21 cellular contexts compared by ENCODE assay signal in the genomic region with DNA sequence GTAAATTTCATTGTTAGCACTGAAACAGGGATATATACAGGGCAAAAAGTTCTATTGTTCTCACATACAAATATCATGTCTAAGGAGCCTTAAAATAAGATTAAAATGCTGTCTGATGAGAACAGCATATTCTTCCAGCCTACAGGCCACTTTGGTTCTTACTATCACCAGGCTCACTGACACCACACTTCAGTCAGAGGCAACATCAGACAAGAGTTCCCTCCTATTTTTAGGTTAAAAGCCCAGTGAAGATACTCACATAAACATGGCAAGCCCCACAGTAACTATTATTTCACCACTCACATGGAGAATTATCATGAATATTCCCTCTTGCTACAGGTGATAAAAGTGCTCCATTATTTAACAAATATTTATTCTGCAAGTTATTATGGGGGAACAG.
A peak's percentile ranks its signal among the peaks of the same experiment; 100 is the strongest.
DNase-seq lines count a peak whose midpoint lies in the region; ATAC-seq and TF ChIP-seq lines count a peak whose summit lies in the region.
"Had no signal": no experiment of that assay in that cellular context is flagged by ENCODE, and none has a peak within 500 bp of the region (broad histone marks: within the 10 kb centered on the region; RNA-seq: fewer than 3 reads in every experiment).

No MANE protein-coding gene starts in this region.

- CTCF ChIA-PET in SK-N-SH (lab: Yijun Ruan, JAX), result no interaction called here

- no peak for TF ChIP-seq EP300 in SK-N-SH (IDR thresholded peaks at IDR 0.05; ENCODE audit: borderline replicate concordance in 1 of 2, low read depth in 1 of 2, low read length in 1 of 2)

- no peaks in the 10 kb centered on the region for H3K27me3 Mint-ChIP-seq in activated naive CD8-positive, alpha-beta T cell treated with anti-CD3 and anti-CD28 coated beads, Interleukin-2, amount 50 U/mL, for 24 hours
- H3K27me3 Mint-ChIP-seq in activated naive CD8-positive, alpha-beta T cell treated with anti-CD3 and anti-CD28 coated beads for 36 hours, result no peaks in the 10 kb centered on the region

- H3K27me3 ChIP-seq in GM23248 (replicated peaks; ENCODE audit: insufficient read depth), result no peaks in the 10 kb centered on the region
- no peaks in the 10 kb centered on the region for H3K27me3 ChIP-seq in SK-N-SH (ENCODE audit: insufficient read depth)
- H3K27me3 ChIP-seq in osteoblast (ENCODE audit: insufficient read depth, low read length), result no peaks in the 10 kb centered on the region
- H3K27me3 ChIP-seq: BLaER1 had no signal

- H3K4me3 Mint-ChIP-seq in activated naive CD8-positive, alpha-beta T cell treated with anti-CD3 and anti-CD28 coated beads, Interleukin-2, amount 50 U/mL, for 24 hours, result no peak overlapping the region
- H3K4me3 Mint-ChIP-seq in activated naive CD8-positive, alpha-beta T cell treated with anti-CD3 and anti-CD28 coated beads for 36 hours, result no peak overlapping the region
- H3K4me3 Mint-ChIP-seq: CD8-positive, alpha-beta T cell had no signal

- H3K36me3 ChIP-seq in GM23248 (ENCODE audit: low read depth) (no peaks in the 10 kb centered on the region), SK-N-SH (replicated peaks in 1 of 2; ENCODE audit: control insufficient read depth in 1 of 2, insufficient read depth in 2 of 2, low read length in 1 of 2) (no peaks in the 10 kb centered on the region), osteoblast (ENCODE audit: insufficient read depth, low read length) (no peaks in the 10 kb centered on the region)

- ATAC-seq in activated naive CD8-positive, alpha-beta T cell treated with anti-CD3 and anti-CD28 coated beads, Interleukin-2, amount 50 U/mL, for 24 hours, result no peak
- no peak for ATAC-seq in HG03432 (IDR thresholded peaks at IDR 0.05; ENCODE audit: unreplicated experiment)
- ATAC-seq: CD8-positive, alpha-beta T cell; GM12878 had no signal

- H2AFZ ChIP-seq in GM23248 (no peak overlapping the region), SK-N-SH (ENCODE audit: low read depth) (no peak overlapping the region), osteoblast (ENCODE audit: low read length) (no peak overlapping the region)

- no peaks in the 10 kb centered on the region for H3K9me3 Mint-ChIP-seq in activated naive CD8-positive, alpha-beta T cell treated with anti-CD3 and anti-CD28 coated beads, Interleukin-2, amount 50 U/mL, for 24 hours
- peaks cover 1% of the 10 kb centered on the region for H3K9me3 Mint-ChIP-seq in activated naive CD8-positive, alpha-beta T cell treated with anti-CD3 and anti-CD28 coated beads for 36 hours
- H3K9me3 Mint-ChIP-seq: CD8-positive, alpha-beta T cell had no signal

- POLR2A ChIA-PET in SK-N-SH (lab: Yijun Ruan, JAX), result no interaction called here

- H3K9me3 ChIP-seq in GM23248 (ENCODE audit: low read depth) (no peaks in the 10 kb centered on the region), SK-N-SH (no peaks in the 10 kb centered on the region), osteoblast (ENCODE audit: low read depth, low read length) (no peaks in the 10 kb centered on the region)

- H3K4me1 ChIP-seq in GM23248 (ENCODE audit: insufficient read depth) (peaks cover 34% of the 10 kb centered on the region), SK-N-SH (ENCODE audit: control insufficient read depth in 1 of 2, insufficient read depth in 2 of 2, low read depth in 1 of 2, low read length in 1 of 2) (peaks cover 0 to 13% of the 10 kb centered on the region in 2 experiments; a peak in 2 of 4 replicates), osteoblast (ENCODE audit: insufficient read depth, low read length) (peaks cover 21% of the 10 kb centered on the region)

- H3K79me2 ChIP-seq in GM23248 (ENCODE audit: insufficient read depth) (no peaks in the 10 kb centered on the region), SK-N-SH (ENCODE audit: insufficient read depth) (no peaks in the 10 kb centered on the region), osteoblast (ENCODE audit: insufficient read depth, low read length) (no peaks in the 10 kb centered on the region)

- H3K4me3 ChIP-seq in GM23248 (no peak overlapping the region), SK-N-SH (ENCODE audit: low read depth in 2 of 2, low read length in 1 of 2) (no peak overlapping the region), osteoblast (ENCODE audit: insufficient read depth, low read length) (no peak overlapping the region)
- H3K4me3 ChIP-seq: BLaER1, GM12878 had no signal

- H3K4me1 Mint-ChIP-seq in activated naive CD8-positive, alpha-beta T cell treated with anti-CD3 and anti-CD28 coated beads, Interleukin-2, amount 50 U/mL, for 24 hours, result peaks cover 25% of the 10 kb centered on the region
- H3K4me1 Mint-ChIP-seq in activated naive CD8-positive, alpha-beta T cell treated with anti-CD3 and anti-CD28 coated beads for 36 hours, result peaks cover 11% of the 10 kb centered on the region

- peak overlapping the region; percentile 74 for H3K27ac Mint-ChIP-seq in activated naive CD8-positive, alpha-beta T cell treated with anti-CD3 and anti-CD28 coated beads, Interleukin-2, amount 50 U/mL, for 24 hours
- no peak overlapping the region for H3K27ac Mint-ChIP-seq in activated naive CD8-positive, alpha-beta T cell treated with anti-CD3 and anti-CD28 coated beads for 36 hours
- H3K27ac Mint-ChIP-seq: CD8-positive, alpha-beta T cell had no signal

- peak overlapping the region; percentile 34 for H3K27ac ChIP-seq in GM23248
- H3K27ac ChIP-seq in SK-N-SH (ENCODE audit: low read depth in 2 of 2, low read length in 1 of 2), result peak overlapping the region; percentile 28 to 58; a peak in 3 of 4 replicates
- H3K27ac ChIP-seq in osteoblast (ENCODE audit: low read depth, low read length), result peak overlapping the region; percentile 2
- H3K27ac ChIP-seq: HL-60, RWPE1 had no signal

- no peak for DNase-seq in activated naive CD8-positive, alpha-beta T cell treated with anti-CD3 and anti-CD28 coated beads, Interleukin-2, amount 50 U/mL, for 24 hours
- DNase-seq in activated naive CD8-positive, alpha-beta T cell treated with anti-CD3 and anti-CD28 coated beads for 36 hours, result no peak
- DNase-seq in GM23248, result peak; percentile 2
- DNase-seq in SK-N-SH, result no peak
- no peak for DNase-seq in osteoblast (ENCODE audit: insufficient read length, low spot score, missing footprints)
- no peak for DNase-seq in UCSD-AML1 (lab: John Stamatoyannopoulos, UW; ENCODE audit: unreplicated experiment)
- no peak for DNase-seq in T-helper 2 cell
- DNase-seq: 8988T; CD8-positive, alpha-beta T cell; DND-41; GDM1; NCI-H1436; NCI-H2029; NCI-H2171; NCI-H446 treated with DMSO at 0.1 percent for 48 hours; OCI-M1 had no signal

- no peak for TF ChIP-seq CTCF in SK-N-SH (IDR thresholded peaks at IDR 0.05)
- no peak for TF ChIP-seq CTCF in osteoblast (IDR thresholded peaks at IDR 0.05; ENCODE audit: extremely low read depth, low read depth, low read length)

- TF ChIP-seq RAD21 in SK-N-SH (IDR thresholded peaks at IDR 0.05; ENCODE audit: low read length), result no peak

- H3K4me2 ChIP-seq in GM23248 (ENCODE audit: unreplicated experiment) (no peak overlapping the region), SK-N-SH (no peak overlapping the region), osteoblast (ENCODE audit: insufficient read depth, low read length) (no peak overlapping the region)

- H3F3A ChIP-seq in GM23248 (ENCODE audit: insufficient read depth), result peaks cover 23% of the 10 kb centered on the region
- H3F3A ChIP-seq in SK-N-SH (replicated peaks; ENCODE audit: insufficient read depth), result no peaks in the 10 kb centered on the region

- H3K9me2 ChIP-seq in GM23248 (ENCODE audit: insufficient read depth) (no peaks in the 10 kb centered on the region), SK-N-SH (no peaks in the 10 kb centered on the region)

- no peak overlapping the region for H3K9ac ChIP-seq in GM23248
- no peak overlapping the region for H3K9ac ChIP-seq in SK-N-SH
- H3K9ac ChIP-seq: BLaER1 had no signal

- H4K20me1 ChIP-seq in GM23248 (ENCODE audit: insufficient read depth), result no peaks in the 10 kb centered on the region
- no peaks in the 10 kb centered on the region for H4K20me1 ChIP-seq in SK-N-SH (ENCODE audit: insufficient read depth)
- H4K20me1 ChIP-seq in osteoblast (ENCODE audit: insufficient read depth, low read length), result no peaks in the 10 kb centered on the region
- H4K20me1 ChIP-seq: BLaER1 had no signal

- H3K36me3 Mint-ChIP-seq in activated naive CD8-positive, alpha-beta T cell treated with anti-CD3 and anti-CD28 coated beads, Interleukin-2, amount 50 U/mL, for 24 hours (ENCODE audit: low read depth), result peaks cover 14% of the 10 kb centered on the region
- H3K36me3 Mint-ChIP-seq in activated naive CD8-positive, alpha-beta T cell treated with anti-CD3 and anti-CD28 coated beads for 36 hours, result peaks cover 39% of the 10 kb centered on the region

- in situ Hi-C loops in GM23248 (cut with MboI), result no loop called here

TF ChIP-seq in SK-N-SH, 30 proteins besides CTCF, POLR2A, EP300 and RAD21 (continues in another document):
- TF ChIP-seq EZH2phosphoT487 (IDR thresholded peaks at IDR 0.05; ENCODE audit: borderline replicate concordance, low read depth) (no peak), TCF12 (IDR thresholded peaks at IDR 0.05) (no peak), NFIC (IDR thresholded peaks at IDR 0.05; ENCODE audit: borderline replicate concordance) (no peak), CHD2 (IDR thresholded peaks at IDR 0.05; ENCODE audit: low read length, partially characterized antibody) (no peak), NRF1 (IDR thresholded peaks at IDR 0.05; ENCODE audit: low read depth, low read length) (no peak), RXRA (IDR thresholded peaks at IDR 0.05; ENCODE audit: borderline replicate concordance, low read depth) (no peak), FOSL2 (IDR thresholded peaks at IDR 0.05; ENCODE audit: borderline replicate concordance, low read depth) (no peak), JUND (IDR thresholded peaks at IDR 0.05) (no peak), MEF2A (IDR thresholded peaks at IDR 0.05; ENCODE audit: borderline replicate concordance, low read depth) (no peak), RCOR1 (IDR thresholded peaks at IDR 0.05; ENCODE audit: low read length) (no peak), GABPA (IDR thresholded peaks at IDR 0.05; ENCODE audit: low read depth) (no peak), TEAD4 (IDR thresholded peaks at IDR 0.05; ENCODE audit: borderline replicate concordance, insufficient read depth) (no peak), FOXJ3 (CRISPR knock-in tag; IDR thresholded peaks at IDR 0.05) (no peak)
- TF ChIP-seq, protein P1, sequence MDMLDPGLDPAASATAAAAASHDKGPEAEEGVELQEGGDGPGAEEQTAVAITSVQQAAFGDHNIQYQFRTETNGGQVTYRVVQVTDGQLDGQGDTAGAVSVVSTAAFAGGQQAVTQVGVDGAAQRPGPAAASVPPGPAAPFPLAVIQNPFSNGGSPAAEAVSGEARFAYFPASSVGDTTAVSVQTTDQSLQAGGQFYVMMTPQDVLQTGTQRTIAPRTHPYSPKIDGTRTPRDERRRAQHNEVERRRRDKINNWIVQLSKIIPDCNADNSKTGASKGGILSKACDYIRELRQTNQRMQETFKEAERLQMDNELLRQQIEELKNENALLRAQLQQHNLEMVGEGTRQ (IDR thresholded peaks at IDR 0.05; ENCODE audit: borderline replicate concordance, low read depth, low read length), result no peak
